12 cellular contexts compared by ENCODE assay signal in genomic region chr3:58535531-58536500, GRCh38. TPM values are rescaled to one million over a fixed set of nuclear protein-coding genes. Genes with fewer than 3 reads are reported as not detected.
DNase-seq lines count a peak whose midpoint lies in the region; ATAC-seq and TF ChIP-seq lines count a peak whose summit lies in the region.
"Had no signal": no experiment of that assay in that cellular context is flagged by ENCODE, and none has a peak within 500 bp of the region (broad histone marks: within the 10 kb centered on the region; RNA-seq: fewer than 3 reads in every experiment).

No MANE protein-coding gene starts in this region.

- intact Hi-C loops in Right ventricle myocardium superior (cut with DNase I), result no loop called here
- intact Hi-C loops in cardiac septum (cut with DNase I), result loop anchor here (10.0 kb wide), 1 partner anchor 201 kb away; the partner anchor contains the start of gene PXK
- intact Hi-C loops in uterus (cut with DNase I; ENCODE audit: low total_unique reads), result no loop called here

- H3K27ac ChIP-seq in uterus, result peak overlapping the region; percentile 80 to 92
- H3K27ac ChIP-seq: BLaER1 had no signal

- TF ChIP-seq CTCF in uterus (IDR thresholded peaks at IDR 0.05), result no peak

- no peak for DNase-seq in Right ventricle myocardium superior
- DNase-seq in cardiac septum (ENCODE audit: low spot score), result no peak
- DNase-seq in dermis blood vessel endothelial cell, result peak; percentile 68
- DNase-seq in uterus, result peak; percentile 39 to 56
- no peak for DNase-seq in stimulated activated CD4-positive, alpha-beta T cell treated with anti-CD3 and anti-CD28 coated beads, Interleukin-1b, Interleukin-23, amount 100 ng/mL, for 48 hours
- DNase-seq in HEK293T (ENCODE audit: extremely low spot score), result no peak
- DNase-seq in NCI-H1092 treated with DMSO at 0.1 percent for 48 hours (lab: John Stamatoyannopoulos, UW), result no peak
- DNase-seq: activated CD8-positive, alpha-beta memory T cell treated with anti-CD3 and anti-CD28 coated beads, Interleukin-2, amount 50 U/mL, for 48 hours; naive B cell had no signal

- TF ChIP-seq POLR2A in uterus (IDR thresholded peaks at IDR 0.05), result no peak

- no peaks in the 10 kb centered on the region for H3K9me3 ChIP-seq in mucosa of stomach (ENCODE audit: control insufficient read depth, low read length)
- H3K9me3 ChIP-seq in uterus, result no peaks in the 10 kb centered on the region
- H3K9me3 ChIP-seq: BLaER1 had no signal

- H3K4me3 ChIP-seq in mucosa of stomach (ENCODE audit: low read length) (no peak overlapping the region), uterus (no peak overlapping the region)
- H3K4me3 ChIP-seq: BLaER1 had no signal

- H3K36me3 ChIP-seq in mucosa of stomach (ENCODE audit: control insufficient read depth, insufficient read depth, low read length), result no peaks in the 10 kb centered on the region
- H3K36me3 ChIP-seq in uterus, result no peaks in the 10 kb centered on the region
- H3K36me3 ChIP-seq: BLaER1 had no signal

- CTCF ChIA-PET in HEK293T (lab: Yijun Ruan, JAX), result no interaction called here

- ATAC-seq in Right ventricle myocardium superior (ENCODE audit: poor library complexity), result peak; percentile 1

- POLR2A ChIA-PET in HEK293T (lab: Yijun Ruan, JAX), result no interaction called here

- H3K9ac ChIP-seq in mucosa of stomach (ENCODE audit: low read length), result peak overlapping the region; percentile 72
- H3K9ac ChIP-seq: BLaER1 had no signal

- H3K4me1 ChIP-seq in mucosa of stomach (ENCODE audit: control insufficient read depth, insufficient read depth, low read length), result peaks cover 40% of the 10 kb centered on the region
- peaks cover 0 to 10% of the 10 kb centered on the region in 2 donors for H3K4me1 ChIP-seq in uterus

- H3K27me3 ChIP-seq in mucosa of stomach (ENCODE audit: control insufficient read depth, insufficient read depth, low read length) (no peaks in the 10 kb centered on the region), uterus (no peaks in the 10 kb centered on the region)
- H3K27me3 ChIP-seq: BLaER1 had no signal

TF ChIP-seq in HEK293T, 16 proteins besides CTCF, POLR2A, EP300 and RAD21:
- TF ChIP-seq PKNOX1 (IDR thresholded peaks at IDR 0.05) (no peak), HDGF (IDR thresholded peaks at IDR 0.05; ENCODE audit: borderline replicate concordance) (no peak), ARNT (IDR thresholded peaks at IDR 0.05) (no peak), ELF4 (IDR thresholded peaks at IDR 0.05) (no peak), FOXA1 (IDR thresholded peaks at IDR 0.05) (no peak), FOXM1 (IDR thresholded peaks at IDR 0.05; ENCODE audit: borderline replicate concordance) (no peak), L3MBTL2 (conservative IDR thresholded peaks at IDR 0.05) (no peak), SUZ12 (IDR thresholded peaks at IDR 0.05) (no peak), CTBP1 (IDR thresholded peaks at IDR 0.05; ENCODE audit: borderline replicate concordance) (no peak), FOXK2 (IDR thresholded peaks at IDR 0.05) (no peak), ZNF384 (IDR thresholded peaks at IDR 0.05) (no peak), BHLHE40 (IDR thresholded peaks at IDR 0.05; ENCODE audit: borderline replicate concordance) (no peak), SP1 (IDR thresholded peaks at IDR 0.05) (no peak)

RNA-seq across cellular contexts. Expression of gene ACOX2, which starts 1.2 kb away (rescaled TPM):
- 33.3 TPM for total RNA-seq in Right ventricle myocardium superior
- total RNA-seq in cardiac septum, result 31.2 TPM
- 0.70 and 1.5 TPM in 2 replicates for total RNA-seq in dermis blood vessel endothelial cell
- total RNA-seq in uterus, result 10 to 100 TPM; 10.3 to 33.7 (median 23.6) TPM

RNA-seq across cellular contexts. Expression of gene FAM107A, which starts 41.4 kb away (rescaled TPM):
- total RNA-seq in Right ventricle myocardium superior, result 95.2 TPM
- 29.9 TPM for total RNA-seq in cardiac septum
- total RNA-seq in dermis blood vessel endothelial cell, result 2.9 and 9.3 TPM in 2 replicates
- total RNA-seq in uterus, result 100 to 1,000 TPM in 1 of 4 donors, 10 to 100 TPM in 3; 16.2 to 140 (median 61.2) TPM
- total RNA-seq: SK-MEL-5 had no signal

RNA-seq across cellular contexts. Expression of gene KCTD6, which starts 43.9 kb away (rescaled TPM):
- total RNA-seq in Right ventricle myocardium superior, result 6.9 TPM
- 7.5 TPM for total RNA-seq in cardiac septum
- 7.3 and 10.6 TPM in 2 replicates for total RNA-seq in dermis blood vessel endothelial cell
- 10 to 100 TPM; 21.0 to 27.4 (median 24.3) TPM for total RNA-seq in uterus

Comparison
In these comparisons a context has a peak if more than half of its experiments do, and no peak if none do; other contexts are left out.
1. DNase-seq: peak in dermis blood vessel endothelial cell (single experiment) and uterus (2 of 2); none in Right ventricle myocardium superior (single experiment), cardiac septum (single experiment), stimulated activated CD4-positive, alpha-beta T cell treated with anti-CD3 and anti-CD28 coated beads, Interleukin-1b, Interleukin-23, amount 100 ng/mL, for 48 hours (single experiment), HEK293T (single experiment) and NCI-H1092 treated with DMSO at 0.1 percent for 48 hours (single experiment).